In genomic region chr18:67508146-67508545, GRCh38 we compare ENCODE assay signal across 22 cellular contexts.
"Had no signal": no experiment of that assay in that cellular context is flagged by ENCODE, and none has a peak within 500 bp of the region (broad histone marks: within the 10 kb centered on the region; RNA-seq: fewer than 3 reads in every experiment).

No MANE protein-coding gene starts in this region.

- H3K4me1 ChIP-seq: gastroesophageal sphincter, left ventricle myocardium inferior, psoas muscle, sigmoid colon, thyroid gland had no signal

- H3K36me3 Mint-ChIP-seq: memory B cell; stimulated activated effector memory CD8-positive, alpha-beta T cell treated with anti-CD3 and anti-CD28 coated beads, Interleukin-12 subunit alpha, Interleukin-12 subunit beta, amount 100 ng/mL, for 72 hours had no signal

- H3K27ac ChIP-seq: gastroesophageal sphincter, left ventricle myocardium inferior, psoas muscle, sigmoid colon, thyroid gland had no signal

- H3K36me3 ChIP-seq: left ventricle myocardium inferior, sigmoid colon, thyroid gland had no signal

- H3K4me3 Mint-ChIP-seq: activated B cell treated with CpG ODN at 0.5 μM for 24 hours; activated naive CD8-positive, alpha-beta T cell treated with anti-CD3 and anti-CD28 coated beads for 36 hours; activated T-helper 1 cell treated with anti-CD3 and anti-CD28 coated beads, Interleukin-12 subunit alpha, Interleukin-12 subunit beta, Interleukin-2, Interleukin-4 antibody, amounts not matched to agents 30 ng/mL and 10 ng/mL and 1 ng/mL, durations not matched to agents 14 hours and 24 hours and 36 hours; effector memory CD8-positive, alpha-beta T cell; memory B cell; nephron; stimulated activated effector memory CD8-positive, alpha-beta T cell treated with anti-CD3 and anti-CD28 coated beads, Interleukin-12 subunit alpha, Interleukin-12 subunit beta, amount 100 ng/mL, for 72 hours had no signal

- H3K4me3 ChIP-seq: gastroesophageal sphincter, left ventricle myocardium inferior, psoas muscle, sigmoid colon, thyroid gland had no signal

- H3K27ac Mint-ChIP-seq: activated B cell treated with CpG ODN at 0.5 μM for 24 hours; activated T-helper 1 cell treated with anti-CD3 and anti-CD28 coated beads, Interleukin-12 subunit alpha, Interleukin-12 subunit beta, Interleukin-2, Interleukin-4 antibody, amounts not matched to agents 30 ng/mL and 10 ng/mL and 1 ng/mL, durations not matched to agents 14 hours and 24 hours and 36 hours; effector memory CD8-positive, alpha-beta T cell; memory B cell; nephron; stimulated activated effector memory CD8-positive, alpha-beta T cell treated with anti-CD3 and anti-CD28 coated beads, Interleukin-12 subunit alpha, Interleukin-12 subunit beta, amount 100 ng/mL, for 72 hours had no signal

- H3K9me3 ChIP-seq: gastroesophageal sphincter, left ventricle myocardium inferior, psoas muscle, sigmoid colon, thyroid gland had no signal

- H3K9me3 Mint-ChIP-seq: activated B cell treated with CpG ODN at 0.5 μM for 24 hours; activated T-helper 1 cell treated with anti-CD3 and anti-CD28 coated beads, Interleukin-12 subunit alpha, Interleukin-12 subunit beta, Interleukin-2, Interleukin-4 antibody, amounts not matched to agents 30 ng/mL and 10 ng/mL and 1 ng/mL, durations not matched to agents 14 hours and 24 hours and 36 hours; effector memory CD8-positive, alpha-beta T cell; memory B cell; stimulated activated effector memory CD8-positive, alpha-beta T cell treated with anti-CD3 and anti-CD28 coated beads, Interleukin-12 subunit alpha, Interleukin-12 subunit beta, amount 100 ng/mL, for 72 hours had no signal

- FAIRE-seq: TTC549, urothelium cell line had no signal

- ATAC-seq: effector memory CD8-positive, alpha-beta T cell; gastroesophageal sphincter; psoas muscle; stimulated activated effector memory CD8-positive, alpha-beta T cell treated with anti-CD3 and anti-CD28 coated beads, Interleukin-12 subunit alpha, Interleukin-12 subunit beta, amount 100 ng/mL, for 72 hours had no signal

- DNase-seq: activated B cell treated with CpG ODN at 0.5 μM for 24 hours; activated CD4-positive, alpha-beta T cell treated with anti-CD3 and anti-CD28 coated beads for 48 hours; activated naive CD8-positive, alpha-beta T cell treated with anti-CD3 and anti-CD28 coated beads for 36 hours; amygdala; dermis blood vessel endothelial cell; effector memory CD8-positive, alpha-beta T cell; kidney; left ventricle myocardium inferior; nucleus accumbens; psoas muscle; sigmoid colon; stimulated activated CD4-positive, alpha-beta T cell treated with anti-CD3 and anti-CD28 coated beads, Interleukin-12 subunit alpha, Interleukin-12 subunit beta, amount 100 ng/mL, for 4 hours; stimulated activated CD4-positive, alpha-beta T cell treated with anti-CD3 and anti-CD28 coated beads, Interleukin-2, amount 100 ng/mL, for 24 hours; SW 1271; thyroid gland had no signal

- H3K27me3 ChIP-seq: gastroesophageal sphincter, sigmoid colon, thyroid gland had no signal

- H3K4me1 Mint-ChIP-seq: activated B cell treated with CpG ODN at 0.5 μM for 24 hours; activated naive CD8-positive, alpha-beta T cell treated with anti-CD3 and anti-CD28 coated beads for 36 hours; memory B cell; stimulated activated effector memory CD8-positive, alpha-beta T cell treated with anti-CD3 and anti-CD28 coated beads, Interleukin-12 subunit alpha, Interleukin-12 subunit beta, amount 100 ng/mL, for 72 hours had no signal

- H3K27me3 Mint-ChIP-seq: activated B cell treated with CpG ODN at 0.5 μM for 24 hours; activated naive CD8-positive, alpha-beta T cell treated with anti-CD3 and anti-CD28 coated beads for 36 hours; effector memory CD8-positive, alpha-beta T cell; memory B cell had no signal
